Comparison of ENCODE assay signal across 8 cellular contexts in the genomic region with DNA sequence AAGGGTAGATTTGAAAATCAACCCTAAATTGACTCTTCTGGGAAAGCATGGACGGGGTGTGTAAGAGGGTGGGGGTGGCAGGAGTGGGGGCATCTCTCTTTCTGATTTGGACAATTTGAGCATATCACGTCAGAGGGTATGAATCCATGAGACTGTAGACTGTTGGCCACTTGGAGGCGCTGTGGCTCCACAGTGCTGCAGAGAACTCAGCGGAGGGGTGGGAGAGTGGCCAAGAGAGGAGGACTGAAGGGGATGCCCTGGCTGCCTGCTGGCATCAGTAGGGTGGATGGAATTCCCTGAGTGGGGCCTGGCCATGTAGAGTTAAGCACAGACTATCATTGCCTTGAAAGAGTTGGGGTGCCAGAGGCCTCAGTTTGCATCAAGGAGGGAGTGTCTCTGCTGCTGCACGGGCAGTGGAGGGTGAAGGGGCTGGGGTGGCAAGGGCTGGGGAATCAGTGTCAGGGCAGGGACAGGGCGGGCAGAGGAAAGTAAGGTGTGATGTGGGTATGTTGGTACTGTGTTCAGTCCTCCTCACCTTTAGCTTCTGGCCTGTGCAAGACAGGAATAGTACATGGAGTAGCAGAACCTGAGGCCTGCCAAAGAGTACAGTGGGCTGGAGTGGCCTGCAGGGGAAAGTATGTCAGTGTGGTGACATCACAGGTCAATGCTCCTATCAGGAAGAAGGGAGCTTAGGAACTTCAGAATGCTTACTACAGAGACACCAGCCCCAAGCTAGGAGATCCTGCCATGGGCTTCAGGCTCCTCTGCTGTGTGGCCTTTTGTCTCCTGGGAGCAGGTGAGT.
DNase-seq lines count a peak whose midpoint lies in the region; ATAC-seq and TF ChIP-seq lines count a peak whose summit lies in the region.

No MANE protein-coding gene starts in this region.

- no peaks in the 10 kb centered on the region for H3K36me3 Mint-ChIP-seq in activated T-helper 2 cell treated with anti-CD3 and anti-CD28 coated beads, Interferon-gamma antibody, Interleukin-2, Interleukin-4, amounts not matched to agents 10 μg/mL and 5 μg/mL and 100 μg/mL, durations not matched to agents 14 hours and 24 hours and 36 hours (ENCODE audit: low read depth)

- TF ChIP-seq EP300 in tibial nerve (IDR thresholded peaks at IDR 0.05), result no peak

- no peak overlapping the region for H3K4me3 ChIP-seq in tibial nerve

- TF ChIP-seq POLR2A in tibial nerve (IDR thresholded peaks at IDR 0.05), result no peak

- intact Hi-C loops in activated T-helper 2 cell treated with anti-CD3 and anti-CD28 coated beads, Interferon-gamma antibody, Interleukin-2, Interleukin-4, amounts not matched to agents 10 μg/mL and 5 μg/mL and 100 μg/mL, durations not matched to agents 14 hours and 24 hours and 36 hours (cut with micrococcal nuclease), result loop anchor here (1.0 kb wide), 1 partner anchor 419 kb away; no protein-coding TSS in a partner anchor

- no peaks in the 10 kb centered on the region for H3K4me1 Mint-ChIP-seq in activated T-helper 2 cell treated with anti-CD3 and anti-CD28 coated beads, Interferon-gamma antibody, Interleukin-2, Interleukin-4, amounts not matched to agents 10 μg/mL and 5 μg/mL and 100 μg/mL, durations not matched to agents 14 hours and 24 hours and 36 hours (ENCODE audit: low read depth)

- no peaks in the 10 kb centered on the region for H3K27me3 ChIP-seq in tibial nerve

- H3K27me3 Mint-ChIP-seq in activated T-helper 2 cell treated with anti-CD3 and anti-CD28 coated beads, Interferon-gamma antibody, Interleukin-2, Interleukin-4, amounts not matched to agents 10 μg/mL and 5 μg/mL and 100 μg/mL, durations not matched to agents 14 hours and 24 hours and 36 hours (ENCODE audit: low read depth), result peaks cover 7% of the 10 kb centered on the region

- H3K27ac ChIP-seq in tibial nerve, result no peak overlapping the region

- no peaks in the 10 kb centered on the region for H3K36me3 ChIP-seq in tibial nerve

- POLR2A ChIA-PET in GM10248 (lab: Yijun Ruan, JAX), result no interaction called here

- WGBS in tibial nerve, 2 donors, result 59 to 69% methylated on average over 6 of the region's 6 CpGs

- CTCF ChIA-PET in GM10248 (lab: Yijun Ruan, JAX), result interaction anchor here (0.9 to 1.6 kb wide), 4 partner anchors 10 to 32 kb away, joined by 3 to 6 read pairs (median 5); no protein-coding TSS in a partner anchor

- H3K4me1 ChIP-seq in tibial nerve, result no peaks in the 10 kb centered on the region

- H3K9me3 Mint-ChIP-seq in activated T-helper 2 cell treated with anti-CD3 and anti-CD28 coated beads, Interferon-gamma antibody, Interleukin-2, Interleukin-4, amounts not matched to agents 10 μg/mL and 5 μg/mL and 100 μg/mL, durations not matched to agents 14 hours and 24 hours and 36 hours, result no peaks in the 10 kb centered on the region

- H3K27ac Mint-ChIP-seq in activated T-helper 2 cell treated with anti-CD3 and anti-CD28 coated beads, Interferon-gamma antibody, Interleukin-2, Interleukin-4, amounts not matched to agents 10 μg/mL and 5 μg/mL and 100 μg/mL, durations not matched to agents 14 hours and 24 hours and 36 hours, result no peak overlapping the region

- peak overlapping the region; percentile 51 for H3K4me3 Mint-ChIP-seq in activated T-helper 2 cell treated with anti-CD3 and anti-CD28 coated beads, Interferon-gamma antibody, Interleukin-2, Interleukin-4, amounts not matched to agents 10 μg/mL and 5 μg/mL and 100 μg/mL, durations not matched to agents 14 hours and 24 hours and 36 hours (ENCODE audit: low read depth)

- no peak for ATAC-seq in HG03025 (IDR thresholded peaks at IDR 0.05; ENCODE audit: low FRiP score, unreplicated experiment)

- TF ChIP-seq CTCF in GM10248 (IDR thresholded peaks at IDR 0.05; ENCODE audit: control extremely low read depth, extremely low read depth, low read depth, missing control alignments) (peak; percentile 23), tibial nerve (IDR thresholded peaks at IDR 0.05) (no peak)

- peak; percentile 24 for DNase-seq in GM10248 (ENCODE audit: extremely low spot score)
- DNase-seq in MV-4-11 (lab: John Stamatoyannopoulos, UW), result peak; percentile 8
- no peak for DNase-seq in activated T-helper 2 cell treated with anti-CD3 and anti-CD28 coated beads, Interferon-gamma antibody, Interleukin-2, Interleukin-4, amounts not matched to agents 10 μg/mL and 5 μg/mL and 100 μg/mL, durations not matched to agents 14 hours and 24 hours and 36 hours (ENCODE audit: low spot score)
- DNase-seq in medulla oblongata (ENCODE audit: extremely low spot score), result peak; percentile 26
- DNase-seq in DMS114 treated with DMSO at 0.1 percent for 48 hours (lab: John Stamatoyannopoulos, UW; ENCODE audit: unreplicated experiment), result no peak
- no peak for DNase-seq in ureter (ENCODE audit: low spot score)
- DNase-seq in tibial nerve (ENCODE audit: low spot score in 2 of 2), result no peak

- no peaks in the 10 kb centered on the region for H3K9me3 ChIP-seq in tibial nerve

Comparison
In these comparisons a context has a peak if more than half of its experiments do, and no peak if none do; other contexts are left out.
1. DNase-seq: peak in GM10248 (single experiment), MV-4-11 (single experiment) and medulla oblongata (single experiment); none in activated T-helper 2 cell treated with anti-CD3 and anti-CD28 coated beads, Interferon-gamma antibody, Interleukin-2, Interleukin-4, amounts not matched to agents 10 μg/mL and 5 μg/mL and 100 μg/mL, durations not matched to agents 14 hours and 24 hours and 36 hours (single experiment), DMS114 treated with DMSO at 0.1 percent for 48 hours (single experiment), ureter (single experiment) and tibial nerve (0 of 2).